In the genomic region with DNA sequence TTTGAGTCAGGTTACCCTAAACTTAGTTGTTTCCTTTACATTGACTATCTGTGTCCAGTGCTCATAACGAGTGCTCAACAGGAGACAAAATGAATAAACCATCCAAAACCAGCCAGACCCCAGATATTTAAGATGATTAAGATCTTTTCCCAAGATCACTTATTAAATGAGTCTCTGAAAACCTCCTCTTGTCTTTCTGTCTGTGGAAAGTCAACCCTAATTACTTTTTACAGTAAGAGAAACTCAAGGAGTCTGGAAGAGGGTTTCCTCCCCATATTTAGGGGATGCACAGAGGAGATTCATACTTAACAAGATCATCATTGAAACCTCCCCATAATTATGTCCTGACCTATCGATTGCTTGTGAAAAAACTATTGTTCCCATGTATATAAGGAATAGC, we compare ENCODE assay signal across 23 cellular contexts.
"Had no signal": no experiment of that assay in that cellular context is flagged by ENCODE, and none has a peak within 500 bp of the region (broad histone marks: within the 10 kb centered on the region; RNA-seq: fewer than 3 reads in every experiment).

No MANE protein-coding gene starts in this region.

- ATAC-seq: heart left ventricle; left lobe of liver; natural killer cell treated with Interleukin-12 subunit alpha and Interleukin-12 subunit beta and Interleukin-15 and Interleukin-18, amount 100 ng/mL, for 72 hours; right lobe of liver; stimulated activated effector memory CD8-positive, alpha-beta T cell treated with anti-CD3 and anti-CD28 coated beads, Interleukin-12 subunit alpha, Interleukin-12 subunit beta, amount 100 ng/mL, for 72 hours; stimulated activated naive CD8-positive, alpha-beta T cell treated with anti-CD3 and anti-CD28 coated beads, Interleukin-15, Interleukin-2, amounts not matched to agents 100 U/mL and 50 U/mL, for 24 hours had no signal

- H3K27me3 Mint-ChIP-seq: dendritic cell treated with granulocyte-macrophage colony-stimulating factor and Interleukin-4, amounts not matched to agents 40 ng/mL and 50 ng/mL, for 4 days; type B pancreatic cell had no signal

- H3K4me3 Mint-ChIP-seq: dendritic cell treated with granulocyte-macrophage colony-stimulating factor and Interleukin-4, amounts not matched to agents 40 ng/mL and 50 ng/mL, for 4 days; memory B cell; natural killer cell treated with Interleukin-12 subunit alpha and Interleukin-12 subunit beta and Interleukin-15 and Interleukin-18, amount 100 ng/mL, for 72 hours; neural crest cell; stimulated activated effector memory CD8-positive, alpha-beta T cell treated with anti-CD3 and anti-CD28 coated beads, Interleukin-12 subunit alpha, Interleukin-12 subunit beta, amount 100 ng/mL, for 72 hours; type B pancreatic cell had no signal

- H3K4me1 ChIP-seq: prostate gland, testis had no signal

- H3K9me3 Mint-ChIP-seq: dendritic cell treated with granulocyte-macrophage colony-stimulating factor and Interleukin-4, amounts not matched to agents 40 ng/mL and 50 ng/mL, for 4 days; memory B cell; natural killer cell treated with Interleukin-12 subunit alpha and Interleukin-12 subunit beta and Interleukin-15 and Interleukin-18, amount 100 ng/mL, for 72 hours; neural crest cell; stimulated activated effector memory CD8-positive, alpha-beta T cell treated with anti-CD3 and anti-CD28 coated beads, Interleukin-12 subunit alpha, Interleukin-12 subunit beta, amount 100 ng/mL, for 72 hours; type B pancreatic cell had no signal

- H3K4me1 Mint-ChIP-seq: memory B cell; neural crest cell; stimulated activated effector memory CD8-positive, alpha-beta T cell treated with anti-CD3 and anti-CD28 coated beads, Interleukin-12 subunit alpha, Interleukin-12 subunit beta, amount 100 ng/mL, for 72 hours had no signal

- H3K27ac ChIP-seq: hepatocyte, right lobe of liver, testis had no signal

- H3K36me3 ChIP-seq: heart left ventricle, prostate gland, right lobe of liver, tibial artery had no signal

- H3K4me3 ChIP-seq: heart left ventricle, hepatocyte, lung, prostate gland, right lobe of liver, testis, tibial artery had no signal

- H3K36me3 Mint-ChIP-seq: memory B cell; natural killer cell treated with Interleukin-12 subunit alpha and Interleukin-12 subunit beta and Interleukin-15 and Interleukin-18, amount 100 ng/mL, for 72 hours; stimulated activated effector memory CD8-positive, alpha-beta T cell treated with anti-CD3 and anti-CD28 coated beads, Interleukin-12 subunit alpha, Interleukin-12 subunit beta, amount 100 ng/mL, for 72 hours; type B pancreatic cell had no signal

- H3K27me3 ChIP-seq: heart left ventricle, hepatocyte, right lobe of liver, testis, tibial artery had no signal

- DNase-seq: central memory CD4-positive, alpha-beta T cell; effector CD8-positive, alpha-beta T cell; erythroblast; heart left ventricle; kidney; retina; right lobe of liver; stimulated activated CD4-positive, alpha-beta T cell treated with anti-CD3 and anti-CD28 coated beads, Interleukin-2, amount 100 ng/mL, for 24 hours; stimulated activated CD4-positive, alpha-beta T cell treated with anti-CD3 and anti-CD28 coated beads, Interleukin-4, amount 100 ng/mL, for 24 hours; stimulated activated naive CD8-positive, alpha-beta T cell treated with anti-CD3 and anti-CD28 coated beads, Interleukin-15, Interleukin-2, amounts not matched to agents 100 U/mL and 50 U/mL, for 24 hours; substantia nigra; testis; tibial artery had no signal

- H3K9me3 ChIP-seq: heart left ventricle, prostate gland, right lobe of liver, testis, tibial artery had no signal

- H3K27ac Mint-ChIP-seq: dendritic cell treated with granulocyte-macrophage colony-stimulating factor and Interleukin-4, amounts not matched to agents 40 ng/mL and 50 ng/mL, for 4 days; memory B cell; natural killer cell treated with Interleukin-12 subunit alpha and Interleukin-12 subunit beta and Interleukin-15 and Interleukin-18, amount 100 ng/mL, for 72 hours; stimulated activated effector memory CD8-positive, alpha-beta T cell treated with anti-CD3 and anti-CD28 coated beads, Interleukin-12 subunit alpha, Interleukin-12 subunit beta, amount 100 ng/mL, for 72 hours; type B pancreatic cell had no signal
